14 cellular contexts compared by ENCODE assay signal in genomic region chr6:167119680-167120556, GRCh38. TPM values are rescaled to one million over a fixed set of nuclear protein-coding genes. Genes with fewer than 3 reads are reported as not detected.
DNase-seq lines count a peak whose midpoint lies in the region; ATAC-seq, FAIRE-seq and TF ChIP-seq lines count a peak whose summit lies in the region.
"Had no signal": no experiment of that assay in that cellular context is flagged by ENCODE, and none has a peak within 500 bp of the region (broad histone marks: within the 10 kb centered on the region; RNA-seq: fewer than 3 reads in every experiment).

No MANE protein-coding gene starts in this region.

- H3K9ac ChIP-seq in GM12878 (ENCODE audit: control insufficient read depth, insufficient read depth, low read length), result no peak overlapping the region

- H4K20me1 ChIP-seq in GM12878 (ENCODE audit: control insufficient read depth, insufficient read depth), result no peaks in the 10 kb centered on the region

- no peak overlapping the region for H2AFZ ChIP-seq in GM12878 (ENCODE audit: control insufficient read depth, low read depth, low read length)

- in situ Hi-C loops in GM12878 (cut with MboI), result no loop called here

- H3K4me1 ChIP-seq in GM12878 (ENCODE audit: control insufficient read depth, insufficient read depth, low read length), result peaks cover 69% of the 10 kb centered on the region

- TF ChIP-seq EP300 in GM12878 (IDR thresholded peaks at IDR 0.05; ENCODE audit: borderline replicate concordance in 1 of 2, control insufficient read depth in 1 of 2, low read depth in 2 of 2, low read length in 2 of 2), result no peak

- DNase-seq in GM06990 (ENCODE audit: extremely low read depth, insufficient read length) (no peak), NCI-H2029 treated with DMSO at 0.1 percent for 48 hours (lab: John Stamatoyannopoulos, UW) (peak; percentile 5), GM12878 (ENCODE audit: low read depth, low spot score) (no peak), left ventricle myocardium superior (no peak), MCF 10A (ENCODE audit: unreplicated experiment) (no peak)
- DNase-seq: aorta, NCI-H510A treated with DMSO at 0.1 percent for 48 hours, occipital lobe had no signal

- H3K36me3 ChIP-seq in GM06990 (ENCODE audit: control insufficient read depth, insufficient read depth, low read length), result no peaks in the 10 kb centered on the region
- no peaks in the 10 kb centered on the region for H3K36me3 ChIP-seq in GM12878 (ENCODE audit: control insufficient read depth in 2 of 2, insufficient read depth in 2 of 2, low read length in 1 of 2)

- FAIRE-seq in GM12878 (lab: Jason Lieb, UNC), result peak; percentile 27
- FAIRE-seq: islet of Langerhans had no signal

- H3K9me3 ChIP-seq in GM12878 (replicated peaks; ENCODE audit: control insufficient read depth, insufficient read depth, low read length), result no peaks in the 10 kb centered on the region; the same call in 2 of the 3 replicates

- H3K79me2 ChIP-seq in GM12878 (ENCODE audit: control insufficient read depth, insufficient read depth, low read length), result peaks cover 7% of the 10 kb centered on the region; the same call in 1 of the 2 replicates

- peak; percentile 30 for TF ChIP-seq RAD21 in GM12878 (IDR thresholded peaks at IDR 0.05; ENCODE audit: insufficient read depth, low read depth, low read length)

- peak overlapping the region; percentile 82 for H3K4me2 ChIP-seq in GM12878 (ENCODE audit: control insufficient read depth, insufficient read depth)

- SMC1A ChIA-PET in GM12878 (lab: Charles Lee; ENCODE audit: uncharacterized antibody, unreplicated experiment), result interaction anchor here (0.8 to 21.7 kb wide), 17 partner anchors 8 to 169 kb away, joined by 3 to 542 read pairs (median 4); partner anchors contain the start of gene CEP43

- CTCF ChIA-PET in GM12878 (lab: Yijun Ruan, JAX), result interaction anchor here (0.7 to 8.1 kb wide), 15 partner anchors 10 to 345 kb away, joined by 3 to 129 read pairs (median 6); partner anchors contain the start of gene CEP43
- CTCF ChIA-PET in MCF 10A (lab: Yijun Ruan, JAX), result no interaction called here

- no peaks in the 10 kb centered on the region for H3K4me1 Mint-ChIP-seq in MCF 10A (ENCODE audit: insufficient read depth, unreplicated experiment)

- WGBS in GM12878 (ENCODE audit: insufficient coverage, insufficient replicate concordance, low lambda C conversion rate, missing lambda C conversion rate), result 38% methylated on average over 8 of the region's 8 CpGs

- TF ChIP-seq CTCF in 22Rv1 (IDR thresholded peaks at IDR 0.05) (peak; percentile 59), GM06990 (IDR thresholded peaks at IDR 0.05; ENCODE audit: insufficient read depth, low read length, poor library complexity, severe bottlenecking) (peak; percentile 66), GM12878 (IDR thresholded peaks at IDR 0.05 in 2 of 3, conservative IDR thresholded peaks at IDR 0.05 in 1 of 3; ENCODE audit: control insufficient read depth in 2 of 3, extremely low read depth in 1 of 3, insufficient read depth in 1 of 3, low read depth in 3 of 3, low read length in 3 of 3) (peak; percentile 18 to 58 (median 56); a peak in 5 of 6 replicates), MCF 10A (IDR thresholded peaks at IDR 0.05; ENCODE audit: unreplicated experiment) (no peak)

- peaks cover 82% of the 10 kb centered on the region for H3K27me3 Mint-ChIP-seq in MCF 10A (ENCODE audit: insufficient read depth, unreplicated experiment)

- POLR2A ChIA-PET in GM12878 (lab: Charles Lee) (interaction anchor here (0.9 to 14.7 kb wide), 8 partner anchors 9 to 113 kb away, joined by 3 to 279 read pairs (median 8); no protein-coding TSS in a partner anchor), MCF 10A (lab: Yijun Ruan, JAX) (no interaction called here)

- no peak overlapping the region for H3K4me3 Mint-ChIP-seq in MCF 10A (ENCODE audit: unreplicated experiment)

- no peak for ATAC-seq in GM12878
- ATAC-seq in left ventricle myocardium superior, result no peak
- ATAC-seq in GM19463 (IDR thresholded peaks at IDR 0.05; ENCODE audit: unreplicated experiment), result no peak
- ATAC-seq in GM21619 (IDR thresholded peaks at IDR 0.05; ENCODE audit: unreplicated experiment), result no peak

- no peaks in the 10 kb centered on the region for H3K27me3 ChIP-seq in GM06990 (replicated peaks; ENCODE audit: control insufficient read depth, insufficient read depth, low read length)
- H3K27me3 ChIP-seq in GM12878 (replicated peaks in 1 of 2; ENCODE audit: control insufficient read depth in 2 of 2, insufficient read depth in 2 of 2, low read length in 1 of 2), result no peaks in the 10 kb centered on the region

- intact Hi-C loops in GM12878 (cut with micrococcal nuclease; ENCODE audit: unreplicated experiment), result loop anchor here (5.0 to 10.0 kb wide), 2 partner anchors 123 to 165 kb away; partner anchors contain the start of genes CEP43 and RNASET2
- intact Hi-C loops in left ventricle myocardium superior (cut with micrococcal nuclease), result no loop called here
- intact Hi-C loops in MCF 10A (cut with micrococcal nuclease), result no loop called here

- no peak overlapping the region for H3K4me3 ChIP-seq in GM06990 (replicated peaks; ENCODE audit: low read depth, low read length)
- H3K4me3 ChIP-seq in GM12878, result 0 out of 2 replicates have a peak overlapping the region, but pooled peaks have one; percentile 60

- H3K27ac Mint-ChIP-seq in MCF 10A (ENCODE audit: low read depth, unreplicated experiment), result no peak overlapping the region

- no peak overlapping the region for H3K27ac ChIP-seq in 22Rv1
- peak overlapping the region; percentile 66 for H3K27ac ChIP-seq in GM12878 (ENCODE audit: control insufficient read depth, insufficient read depth)
- H3K27ac ChIP-seq: epithelial cell of prostate had no signal

- H3K36me3 Mint-ChIP-seq in MCF 10A (ENCODE audit: insufficient read depth, unreplicated experiment), result no peaks in the 10 kb centered on the region

- no peaks in the 10 kb centered on the region for H3K9me3 Mint-ChIP-seq in MCF 10A (ENCODE audit: unreplicated experiment)

- BruUV-seq in GM12878 (replicated peaks; lab: Mats Ljungman, UMichigan), result no TSS peak
- no TSS peak for BruUV-seq in MCF 10A (replicated peaks; lab: Mats Ljungman, UMichigan)

- TF ChIP-seq POLR2A in GM12878 (IDR thresholded peaks at IDR 0.05; ENCODE audit: low read depth, low read length), result no peak

- RAD21 ChIA-PET in GM12878 (lab: Charles Lee; ENCODE audit: unreplicated experiment), result interaction anchor here (1.2 to 8.3 kb wide), 6 partner anchors 9 to 119 kb away, joined by 3 to 231 read pairs (median 40); partner anchors contain the start of gene CEP43

TF ChIP-seq in GM12878, 131 proteins besides CTCF, POLR2A, EP300 and RAD21 (continues in another document):
- TF ChIP-seq EED (IDR thresholded peaks at IDR 0.05; ENCODE audit: low read depth) (0 out of 2 replicates have a peak, but pooled peaks have one; percentile 27), ZNF217 (IDR thresholded peaks at IDR 0.05) (peak; percentile 67), ZNF622 (IDR thresholded peaks at IDR 0.05) (no peak), SMARCA5 (IDR thresholded peaks at IDR 0.05) (0 out of 2 replicates have a peak, but pooled peaks have one; percentile 60), JUNB (IDR thresholded peaks at IDR 0.05) (no peak), BMI1 (IDR thresholded peaks at IDR 0.05; ENCODE audit: borderline replicate concordance) (no peak), MEF2B (IDR thresholded peaks at IDR 0.05; ENCODE audit: partially characterized antibody, poor library complexity, severe bottlenecking) (no peak), NFIC (IDR thresholded peaks at IDR 0.05; ENCODE audit: low read depth, low read length) (no peak), FOXM1 (IDR thresholded peaks at IDR 0.05; ENCODE audit: low read depth, low read length) (peak; percentile 11; the same call in 1 of the 2 replicates), BHLHE40 (IDR thresholded peaks at IDR 0.05; ENCODE audit: borderline replicate concordance in 1 of 2, low read depth in 2 of 2, low read length in 1 of 2) (no peak), SMAD1 (IDR thresholded peaks at IDR 0.05; ENCODE audit: low read depth, partially characterized antibody) (no peak)

RNA-seq across cellular contexts. Expression of gene CCR6, which starts 3.0 kb away (rescaled TPM):
- total RNA-seq in GM12878 (2013; cell fraction: nucleolus; rRNA removed), result 2.4 and 2.7 TPM in 2 replicates
- total RNA-seq in GM12878 (2014; rRNA removed) (7.2 and 7.6 TPM in 2 replicates), GM12878 (2014; rRNA removed; fragmentation: Illumina TruSeq; extraction: Trizol) (6.6 and 7.5 TPM in 2 replicates), GM12878 (2021) (5.6 and 7.3 TPM in 2 replicates), left ventricle myocardium superior (not detected), MCF 10A (2022) (not detected in 2 replicates)
- polyA plus RNA-seq in GM12878 (2011; ENCODE audit: low read depth), result 2.3 TPM
- polyA plus RNA-seq in GM12878 (2011; rRNA removed) (5.6 and 7.0 TPM in 2 replicates), GM12878 (2014; fragmentation: Illumina TruSeq; extraction: Trizol) (7.6 and 8.1 TPM in 2 replicates), GM12878 (2014; fragmentation: Nextera tagmentation; extraction: Ambion mirVana) (1 to 10 TPM; 5.5 to 6.8 TPM), GM12878 (2014; rRNA removed) (4.8 and 5.6 TPM in 2 replicates), GM12878 (2016; fragmentation: Nextera tagmentation; extraction: Ambion mirVana) (1 to 10 TPM; 2.2 to 3.3 TPM)
- 7.5 and 7.6 TPM in 2 replicates for polyA plus RNA-seq in GM12878 (2011; cell fraction: cytosol; rRNA removed)
- polyA plus RNA-seq in GM12878 (2011; cell fraction: nucleus; rRNA removed), result 0.67 and 1.7 TPM in 2 replicates
- 1.9 and 3.1 TPM in 2 replicates for polyA plus RNA-seq in GM12878 (2012)
- 12.6 and 15.8 TPM in 2 replicates for polyA minus RNA-seq in GM12878 (2011; rRNA and poly(A)+ RNA removed)
- 1.1 and 2.7 TPM in 2 replicates for polyA minus RNA-seq in GM12878 (2011; cell fraction: cytosol; rRNA and poly(A)+ RNA removed)
- 0.73 and 1.3 TPM in 2 replicates for polyA minus RNA-seq in GM12878 (2011; cell fraction: nucleus; rRNA and poly(A)+ RNA removed)
- total RNA-seq: occipital lobe, urinary bladder had no signal
- polyA plus RNA-seq: aorta had no signal

RNA-seq across cellular contexts. Expression of gene GPR31, which starts 37.9 kb away (rescaled TPM):
- not detected in 2 replicates for total RNA-seq in GM12878 (2013; cell fraction: nucleolus; rRNA removed)
- total RNA-seq in GM12878 (2014; rRNA removed) (not detected in 2 replicates), GM12878 (2014; rRNA removed; fragmentation: Illumina TruSeq; extraction: Trizol) (not detected in 2 replicates), GM12878 (2021) (not detected in 2 replicates), left ventricle myocardium superior (not detected), MCF 10A (2022) (not detected in 2 replicates)
- not detected for polyA plus RNA-seq in GM12878 (2011; ENCODE audit: low read depth)
- polyA plus RNA-seq in GM12878 (2011; rRNA removed) (not detected in 2 replicates), GM12878 (2014; fragmentation: Illumina TruSeq; extraction: Trizol) (not detected in 2 replicates), GM12878 (2014; fragmentation: Nextera tagmentation; extraction: Ambion mirVana) (not detected), GM12878 (2014; rRNA removed) (not detected in 2 replicates), GM12878 (2016; fragmentation: Nextera tagmentation; extraction: Ambion mirVana) (not detected)
- not detected in 2 replicates for polyA plus RNA-seq in GM12878 (2011; cell fraction: cytosol; rRNA removed)
- polyA plus RNA-seq in GM12878 (2011; cell fraction: nucleus; rRNA removed), result not detected in 2 replicates
- not detected in 2 replicates for polyA plus RNA-seq in GM12878 (2012)
- not detected in 2 replicates for polyA minus RNA-seq in GM12878 (2011; rRNA and poly(A)+ RNA removed)
- polyA minus RNA-seq in GM12878 (2011; cell fraction: cytosol; rRNA and poly(A)+ RNA removed), result not detected in 2 replicates
- polyA minus RNA-seq in GM12878 (2011; cell fraction: nucleus; rRNA and poly(A)+ RNA removed), result not detected in 2 replicates
- total RNA-seq: aorta, occipital lobe, urinary bladder had no signal
- polyA plus RNA-seq: aorta, urinary bladder had no signal
